ENCODE assay signal across 21 cellular contexts in genomic region chr7:35987016-35987415, GRCh38.
"Had no signal": no experiment of that assay in that cellular context is flagged by ENCODE, and none has a peak within 500 bp of the region (broad histone marks: within the 10 kb centered on the region; RNA-seq: fewer than 3 reads in every experiment).

No MANE protein-coding gene starts in this region.

- H3K36me3 ChIP-seq: MG63 had no signal

- H3K9me3 ChIP-seq: MG63 had no signal

- H3K4me3 ChIP-seq: MG63 had no signal

- ATAC-seq: activated T-helper 17 cell treated with anti-CD3 and anti-CD28 coated beads, Interleukin-2, amount 50 U/mL, for 72 hours; T-helper 17 cell had no signal

- H3K27ac Mint-ChIP-seq: activated B cell treated with CpG ODN at 0.5 μM for 24 hours; activated CD4-positive, alpha-beta memory T cell treated with anti-CD3 and anti-CD28 coated beads, Interleukin-2, amount 10 ng/mL, durations not matched to agents 7 days and 5 days; activated CD4-positive, alpha-beta T cell treated with anti-CD3 and anti-CD28 coated beads, Interleukin-2, amount 10 ng/mL, durations not matched to agents 7 days and 5 days; activated naive CD4-positive, alpha-beta T cell treated with anti-CD3 and anti-CD28 coated beads for 36 hours; activated naive CD8-positive, alpha-beta T cell; activated T-helper 17 cell treated with anti-CD3 and anti-CD28 coated beads, Interleukin-2, amount 50 U/mL, for 72 hours; T-helper 17 cell had no signal

- H3K27me3 Mint-ChIP-seq: activated CD4-positive, alpha-beta memory T cell treated with anti-CD3 and anti-CD28 coated beads, Interleukin-2, amount 10 ng/mL, durations not matched to agents 7 days and 5 days; activated CD4-positive, alpha-beta T cell treated with anti-CD3 and anti-CD28 coated beads, Interleukin-2, amount 10 ng/mL, durations not matched to agents 7 days and 5 days; activated naive CD8-positive, alpha-beta T cell; activated T-helper 17 cell treated with anti-CD3 and anti-CD28 coated beads, Interleukin-2, amount 50 U/mL, for 72 hours; T-helper 17 cell had no signal

- DNase-seq: activated B cell treated with CpG ODN at 0.5 μM for 24 hours; activated CD4-positive, alpha-beta memory T cell treated with anti-CD3 and anti-CD28 coated beads, Interleukin-2, amount 10 ng/mL, durations not matched to agents 7 days and 5 days; activated CD4-positive, alpha-beta T cell treated with anti-CD3 and anti-CD28 coated beads for 1 hour; activated CD4-positive, alpha-beta T cell treated with anti-CD3 and anti-CD28 coated beads, Interleukin-2, amount 10 ng/mL, durations not matched to agents 7 days and 5 days; activated gamma-delta T cell; activated naive CD4-positive, alpha-beta T cell treated with anti-CD3 and anti-CD28 coated beads for 36 hours; activated T-cell treated with anti-CD3 and anti-CD28 coated beads for 4 hours; activated T-cell treated with anti-CD3 and anti-CD28 coated beads, Interleukin-2, amount 50 U/mL, for 48 hours; anterior cingulate cortex; central memory CD4-positive, alpha-beta T cell; MG63; NCI-H1105; NCI-H1436; NCI-H187; NCI-H2081; NCI-H446; SHP77 treated with DMSO at 0.1 percent for 48 hours; T-helper 17 cell; T-helper 9 cell had no signal

- H3K9me3 Mint-ChIP-seq: activated B cell treated with CpG ODN at 0.5 μM for 24 hours; activated CD4-positive, alpha-beta memory T cell treated with anti-CD3 and anti-CD28 coated beads, Interleukin-2, amount 10 ng/mL, durations not matched to agents 7 days and 5 days; activated CD4-positive, alpha-beta T cell treated with anti-CD3 and anti-CD28 coated beads, Interleukin-2, amount 10 ng/mL, durations not matched to agents 7 days and 5 days; activated naive CD4-positive, alpha-beta T cell treated with anti-CD3 and anti-CD28 coated beads for 36 hours; activated T-helper 17 cell treated with anti-CD3 and anti-CD28 coated beads, Interleukin-2, amount 50 U/mL, for 72 hours had no signal

- H3K4me1 Mint-ChIP-seq: activated B cell treated with CpG ODN at 0.5 μM for 24 hours; activated CD4-positive, alpha-beta memory T cell treated with anti-CD3 and anti-CD28 coated beads, Interleukin-2, amount 10 ng/mL, durations not matched to agents 7 days and 5 days; activated CD4-positive, alpha-beta T cell treated with anti-CD3 and anti-CD28 coated beads, Interleukin-2, amount 10 ng/mL, durations not matched to agents 7 days and 5 days; activated T-helper 17 cell treated with anti-CD3 and anti-CD28 coated beads, Interleukin-2, amount 50 U/mL, for 72 hours had no signal

- H3K36me3 Mint-ChIP-seq: activated naive CD8-positive, alpha-beta T cell had no signal

- H3K27me3 ChIP-seq: MG63 had no signal

- H3K4me3 Mint-ChIP-seq: activated B cell treated with CpG ODN at 0.5 μM for 24 hours; activated CD4-positive, alpha-beta memory T cell treated with anti-CD3 and anti-CD28 coated beads, Interleukin-2, amount 10 ng/mL, durations not matched to agents 7 days and 5 days; activated CD4-positive, alpha-beta T cell treated with anti-CD3 and anti-CD28 coated beads, Interleukin-2, amount 10 ng/mL, durations not matched to agents 7 days and 5 days; activated naive CD4-positive, alpha-beta T cell treated with anti-CD3 and anti-CD28 coated beads for 36 hours; activated naive CD8-positive, alpha-beta T cell; activated T-helper 17 cell treated with anti-CD3 and anti-CD28 coated beads, Interleukin-2, amount 50 U/mL, for 72 hours; T-helper 17 cell had no signal
